Comparison of ENCODE assay signal across 2 cellular contexts in genomic region chr11:67392182-67392715, GRCh38.
TF ChIP-seq lines count a peak whose summit lies in the region.

No MANE protein-coding gene starts in this region.

TF ChIP-seq in GM23338, 12 proteins besides CTCF, POLR2A, EP300 and RAD21 (continued from another document):
- TF ChIP-seq, protein P1, sequence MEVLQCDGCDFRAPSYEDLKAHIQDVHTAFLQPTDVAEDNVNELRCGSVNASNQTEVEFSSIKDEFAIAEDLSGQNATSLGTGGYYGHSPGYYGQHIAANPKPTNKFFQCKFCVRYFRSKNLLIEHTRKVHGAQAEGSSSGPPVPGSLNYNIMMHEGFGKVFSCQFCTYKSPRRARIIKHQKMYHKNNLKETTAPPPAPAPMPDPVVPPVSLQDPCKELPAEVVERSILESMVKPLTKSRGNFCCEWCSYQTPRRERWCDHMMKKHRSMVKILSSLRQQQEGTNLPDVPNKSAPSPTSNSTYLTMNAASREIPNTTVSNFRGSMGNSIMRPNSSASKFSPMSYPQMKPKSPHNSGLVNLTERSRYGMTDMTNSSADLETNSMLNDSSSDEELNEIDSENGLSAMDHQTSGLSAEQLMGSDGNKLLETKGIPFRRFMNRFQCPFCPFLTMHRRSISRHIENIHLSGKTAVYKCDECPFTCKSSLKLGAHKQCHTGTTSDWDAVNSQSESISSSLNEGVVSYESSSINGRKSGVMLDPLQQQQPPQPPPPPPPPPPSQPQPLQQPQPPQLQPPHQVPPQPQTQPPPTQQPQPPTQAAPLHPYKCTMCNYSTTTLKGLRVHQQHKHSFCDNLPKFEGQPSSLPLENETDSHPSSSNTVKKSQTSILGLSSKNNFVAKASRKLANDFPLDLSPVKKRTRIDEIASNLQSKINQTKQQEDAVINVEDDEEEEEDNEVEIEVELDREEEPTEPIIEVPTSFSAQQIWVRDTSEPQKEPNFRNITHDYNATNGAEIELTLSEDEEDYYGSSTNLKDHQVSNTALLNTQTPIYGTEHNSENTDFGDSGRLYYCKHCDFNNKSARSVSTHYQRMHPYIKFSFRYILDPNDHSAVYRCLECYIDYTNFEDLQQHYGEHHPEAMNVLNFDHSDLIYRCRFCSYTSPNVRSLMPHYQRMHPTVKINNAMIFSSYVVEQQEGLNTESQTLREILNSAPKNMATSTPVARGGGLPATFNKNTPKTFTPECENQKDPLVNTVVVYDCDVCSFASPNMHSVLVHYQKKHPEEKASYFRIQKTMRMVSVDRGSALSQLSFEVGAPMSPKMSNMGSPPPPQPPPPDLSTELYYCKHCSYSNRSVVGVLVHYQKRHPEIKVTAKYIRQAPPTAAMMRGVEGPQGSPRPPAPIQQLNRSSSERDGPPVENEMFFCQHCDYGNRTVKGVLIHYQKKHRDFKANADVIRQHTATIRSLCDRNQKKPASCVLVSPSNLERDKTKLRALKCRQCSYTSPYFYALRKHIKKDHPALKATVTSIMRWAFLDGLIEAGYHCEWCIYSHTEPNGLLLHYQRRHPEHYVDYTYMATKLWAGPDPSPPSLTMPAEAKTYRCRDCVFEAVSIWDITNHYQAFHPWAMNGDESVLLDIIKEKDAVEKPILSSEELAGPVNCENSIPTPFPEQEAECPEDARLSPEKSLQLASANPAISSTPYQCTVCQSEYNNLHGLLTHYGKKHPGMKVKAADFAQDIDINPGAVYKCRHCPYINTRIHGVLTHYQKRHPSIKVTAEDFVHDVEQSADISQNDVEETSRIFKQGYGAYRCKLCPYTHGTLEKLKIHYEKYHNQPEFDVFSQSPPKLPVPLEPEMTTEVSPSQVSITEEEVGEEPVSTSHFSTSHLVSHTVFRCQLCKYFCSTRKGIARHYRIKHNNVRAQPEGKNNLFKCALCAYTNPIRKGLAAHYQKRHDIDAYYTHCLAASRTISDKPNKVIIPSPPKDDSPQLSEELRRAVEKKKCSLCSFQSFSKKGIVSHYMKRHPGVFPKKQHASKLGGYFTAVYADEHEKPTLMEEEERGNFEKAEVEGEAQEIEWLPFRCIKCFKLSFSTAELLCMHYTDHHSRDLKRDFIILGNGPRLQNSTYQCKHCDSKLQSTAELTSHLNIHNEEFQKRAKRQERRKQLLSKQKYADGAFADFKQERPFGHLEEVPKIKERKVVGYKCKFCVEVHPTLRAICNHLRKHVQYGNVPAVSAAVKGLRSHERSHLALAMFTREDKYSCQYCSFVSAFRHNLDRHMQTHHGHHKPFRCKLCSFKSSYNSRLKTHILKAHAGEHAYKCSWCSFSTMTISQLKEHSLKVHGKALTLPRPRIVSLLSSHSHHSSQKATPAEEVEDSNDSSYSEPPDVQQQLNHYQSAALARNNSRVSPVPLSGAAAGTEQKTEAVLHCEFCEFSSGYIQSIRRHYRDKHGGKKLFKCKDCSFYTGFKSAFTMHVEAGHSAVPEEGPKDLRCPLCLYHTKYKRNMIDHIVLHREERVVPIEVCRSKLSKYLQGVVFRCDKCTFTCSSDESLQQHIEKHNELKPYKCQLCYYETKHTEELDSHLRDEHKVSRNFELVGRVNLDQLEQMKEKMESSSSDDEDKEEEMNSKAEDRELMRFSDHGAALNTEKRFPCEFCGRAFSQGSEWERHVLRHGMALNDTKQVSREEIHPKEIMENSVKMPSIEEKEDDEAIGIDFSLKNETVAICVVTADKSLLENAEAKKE (CRISPR knock-in tag; IDR thresholded peaks at IDR 0.05): no peak
- TF ChIP-seq NANOG (IDR thresholded peaks at IDR 0.05; ENCODE audit: borderline replicate concordance) (no peak), JUNB (IDR thresholded peaks at IDR 0.05; ENCODE audit: unreplicated experiment) (no peak), ZNF114 (CRISPR knock-in tag; IDR thresholded peaks at IDR 0.05) (no peak), POLR2AphosphoS5 (IDR thresholded peaks at IDR 0.05; ENCODE audit: low read depth) (no peak), STAT1 (IDR thresholded peaks at IDR 0.05; ENCODE audit: unreplicated experiment) (no peak), ZNF331 (CRISPR knock-in tag; IDR thresholded peaks at IDR 0.05; ENCODE audit: low read depth) (no peak), REST (IDR thresholded peaks at IDR 0.05; ENCODE audit: unreplicated experiment) (no peak)
TF ChIP-seq in GM23338: peak in this region for 0.

TF ChIP-seq in neural cell, 6 proteins besides CTCF, POLR2A, EP300 and RAD21 (continued from another document):
- no peak for TF ChIP-seq SMC3 (conservative IDR thresholded peaks at IDR 0.05; ENCODE audit: poor library complexity)
